22 cellular contexts compared by ENCODE assay signal in genomic region chr2:218162817-218163216, GRCh38. TPM values are rescaled to one million over a fixed set of nuclear protein-coding genes. Genes with fewer than 3 reads are reported as not detected.
DNase-seq lines count a peak whose midpoint lies in the region; TF ChIP-seq lines count a peak whose summit lies in the region.
"Had no signal": no experiment of that assay in that cellular context is flagged by ENCODE, and none has a peak within 500 bp of the region (broad histone marks: within the 10 kb centered on the region; RNA-seq: fewer than 3 reads in every experiment).

No MANE protein-coding gene starts in this region.

- DNase-seq in activated CD4-positive, alpha-beta T cell treated with anti-CD3 and anti-CD28 coated beads, Interleukin-2, amount 10 ng/mL, durations not matched to agents 7 days and 5 days, result no peak
- DNase-seq in activated CD4-positive, alpha-beta T cell treated with anti-CD3 and anti-CD28 coated beads, Interleukin-2, amount 50 U/mL, for 4 hours, result no peak
- DNase-seq in immature natural killer cell (no peak), endothelial cell (ENCODE audit: low spot score) (no peak)
- no peak for DNase-seq in stimulated activated CD4-positive, alpha-beta T cell treated with anti-CD3 and anti-CD28 coated beads, Interleukin-4, amount 100 ng/mL, for 4 hours
- DNase-seq: AML-193; Caco-2; CD4-positive, alpha-beta T cell; DMS153; DMS79; GDM1; HCEC 1CT had no signal

- peaks cover 39% of the 10 kb centered on the region for H3K27me3 Mint-ChIP-seq in activated CD4-positive, alpha-beta T cell treated with anti-CD3 and anti-CD28 coated beads, Interleukin-2, amount 10 ng/mL, durations not matched to agents 7 days and 5 days
- peaks cover 5% of the 10 kb centered on the region for H3K27me3 Mint-ChIP-seq in dendritic cell treated with granulocyte-macrophage colony-stimulating factor and Interleukin-4, amounts not matched to agents 40 ng/mL and 50 ng/mL, for 4 days
- H3K27me3 Mint-ChIP-seq in immature natural killer cell (ENCODE audit: low read depth in 3 of 3), result peaks cover 0 to 7% (median 0%) of the 10 kb centered on the region in 3 donors
- peaks cover 8% of the 10 kb centered on the region for H3K27me3 Mint-ChIP-seq in endothelial cell (ENCODE audit: unreplicated experiment)
- H3K27me3 Mint-ChIP-seq: CD4-positive, alpha-beta T cell had no signal

- H3K4me1 Mint-ChIP-seq in activated CD4-positive, alpha-beta T cell treated with anti-CD3 and anti-CD28 coated beads, Interleukin-2, amount 10 ng/mL, durations not matched to agents 7 days and 5 days, result peaks cover 21% of the 10 kb centered on the region
- peaks cover 73% of the 10 kb centered on the region for H3K4me1 Mint-ChIP-seq in dendritic cell treated with granulocyte-macrophage colony-stimulating factor and Interleukin-4, amounts not matched to agents 40 ng/mL and 50 ng/mL, for 4 days (ENCODE audit: low read depth)
- peaks cover 65 to 66% of the 10 kb centered on the region in 2 donors for H3K4me1 Mint-ChIP-seq in immature natural killer cell
- no peaks in the 10 kb centered on the region for H3K4me1 Mint-ChIP-seq in endothelial cell (ENCODE audit: unreplicated experiment)

- peaks cover 41% of the 10 kb centered on the region for H3K36me3 ChIP-seq in neutrophil

- POLR2A ChIA-PET in activated CD4-positive, alpha-beta T cell treated with anti-CD3 and anti-CD28 coated beads, Interleukin-2, amount 10 ng/mL, durations not matched to agents 7 days and 5 days (lab: Charles Lee), result no interaction called here

- H3K4me1 ChIP-seq in neutrophil (ENCODE audit: control insufficient read depth in 1 of 2, insufficient read depth in 1 of 2, low read depth in 1 of 2, low read length in 1 of 2), result peaks cover 82 to 90% of the 10 kb centered on the region in 2 experiments
- H3K4me1 ChIP-seq: A549, Caco-2 had no signal

- intact Hi-C loops in dendritic cell treated with granulocyte-macrophage colony-stimulating factor and Interleukin-4, amounts not matched to agents 40 ng/mL and 50 ng/mL, for 4 days (cut with micrococcal nuclease), result loop anchor here (10.0 kb wide), 1 partner anchor 78 kb away; no protein-coding TSS in a partner anchor

- CTCF ChIA-PET in activated CD4-positive, alpha-beta T cell treated with anti-CD3 and anti-CD28 coated beads, Interleukin-2, amount 10 ng/mL, durations not matched to agents 7 days and 5 days (lab: Charles Lee), result interaction anchor here (1.1 to 1.2 kb wide), 2 partner anchors 9 to 18 kb away, joined by 3 read pairs; no protein-coding TSS in a partner anchor

- H3K36me3 Mint-ChIP-seq in activated CD4-positive, alpha-beta T cell treated with anti-CD3 and anti-CD28 coated beads, Interleukin-2, amount 10 ng/mL, durations not matched to agents 7 days and 5 days (ENCODE audit: low read depth), result peaks cover 3% of the 10 kb centered on the region
- peaks cover 19% of the 10 kb centered on the region for H3K36me3 Mint-ChIP-seq in dendritic cell treated with granulocyte-macrophage colony-stimulating factor and Interleukin-4, amounts not matched to agents 40 ng/mL and 50 ng/mL, for 4 days (ENCODE audit: low read depth)
- H3K36me3 Mint-ChIP-seq in immature natural killer cell (peaks cover 30 to 36% (median 31%) of the 10 kb centered on the region in 3 donors), endothelial cell (ENCODE audit: low read depth, unreplicated experiment) (no peaks in the 10 kb centered on the region)

- H3K27me3 ChIP-seq in neutrophil, result no peaks in the 10 kb centered on the region

- no peak overlapping the region for H3K4me3 Mint-ChIP-seq in activated CD4-positive, alpha-beta T cell treated with anti-CD3 and anti-CD28 coated beads, Interleukin-2, amount 10 ng/mL, durations not matched to agents 7 days and 5 days
- H3K4me3 Mint-ChIP-seq in dendritic cell treated with granulocyte-macrophage colony-stimulating factor and Interleukin-4, amounts not matched to agents 40 ng/mL and 50 ng/mL, for 4 days, result no peak overlapping the region
- peak overlapping the region in 4 of 5 donors; percentile 22 to 96 (median 52) for H3K4me3 Mint-ChIP-seq in immature natural killer cell
- no peak overlapping the region for H3K4me3 Mint-ChIP-seq in endothelial cell (ENCODE audit: unreplicated experiment)
- H3K4me3 Mint-ChIP-seq: CD4-positive, alpha-beta T cell; GM23338 had no signal

- H3K27ac Mint-ChIP-seq in activated CD4-positive, alpha-beta T cell treated with anti-CD3 and anti-CD28 coated beads, Interleukin-2, amount 10 ng/mL, durations not matched to agents 7 days and 5 days, result peak overlapping the region; percentile 33
- peak overlapping the region; percentile 14 for H3K27ac Mint-ChIP-seq in dendritic cell treated with granulocyte-macrophage colony-stimulating factor and Interleukin-4, amounts not matched to agents 40 ng/mL and 50 ng/mL, for 4 days
- H3K27ac Mint-ChIP-seq in immature natural killer cell (peak overlapping the region; percentile 29 to 87 (median 83)), endothelial cell (ENCODE audit: unreplicated experiment) (no peak overlapping the region)
- H3K27ac Mint-ChIP-seq: CD4-positive, alpha-beta T cell; GM23338 had no signal

- peak overlapping the region; percentile 91 for H3K27ac ChIP-seq in neutrophil
- H3K27ac ChIP-seq: 22Rv1, A549, C4-2B, HL-60 had no signal

- no peak for TF ChIP-seq CTCF in neutrophil (IDR thresholded peaks at IDR 0.05)
- no peak for TF ChIP-seq CTCF in endothelial cell (IDR thresholded peaks at IDR 0.05; ENCODE audit: unreplicated experiment)

- H3K9me3 Mint-ChIP-seq in activated CD4-positive, alpha-beta T cell treated with anti-CD3 and anti-CD28 coated beads, Interleukin-2, amount 10 ng/mL, durations not matched to agents 7 days and 5 days, result no peaks in the 10 kb centered on the region
- no peaks in the 10 kb centered on the region for H3K9me3 Mint-ChIP-seq in dendritic cell treated with granulocyte-macrophage colony-stimulating factor and Interleukin-4, amounts not matched to agents 40 ng/mL and 50 ng/mL, for 4 days
- H3K9me3 Mint-ChIP-seq in immature natural killer cell (no peaks in the 10 kb centered on the region), endothelial cell (ENCODE audit: unreplicated experiment) (no peaks in the 10 kb centered on the region)
- H3K9me3 Mint-ChIP-seq: CD4-positive, alpha-beta T cell; GM23338 had no signal

- H3K4me3 ChIP-seq in neutrophil (ENCODE audit: low read depth in 1 of 2, low read length in 1 of 2), result peak overlapping the region; percentile 98
- H3K4me3 ChIP-seq: A549, GM23338 had no signal

- peaks cover 6% of the 10 kb centered on the region for H3K9me3 ChIP-seq in neutrophil
- H3K9me3 ChIP-seq: A549, Caco-2 had no signal

RNA-seq across cellular contexts. Expression of gene CXCR1, which starts 3.9 kb away (rescaled TPM):
- total RNA-seq in activated CD4-positive, alpha-beta T cell treated with anti-CD3 and anti-CD28 coated beads, Interleukin-2, amount 10 ng/mL, durations not matched to agents 7 days and 5 days, result 1 to 10 TPM in 1 of 2 experiments, under 1 TPM in 1; 0.99 to 1.1 TPM
- polyA plus RNA-seq in immature natural killer cell, result 10 to 100 TPM; 13.0 to 64.7 (median 30.5) TPM
- total RNA-seq in endothelial cell (ENCODE audit: unreplicated experiment), result not detected
- total RNA-seq: Caco-2, Daoy, GM23338, HT1080 had no signal
- polyA plus RNA-seq: A549, BJ, GM23338 had no signal

RNA-seq across cellular contexts. Expression of gene CXCR2, which starts 37.0 kb away (rescaled TPM):
- under 1 TPM; 0.20 to 0.37 TPM for total RNA-seq in activated CD4-positive, alpha-beta T cell treated with anti-CD3 and anti-CD28 coated beads, Interleukin-2, amount 10 ng/mL, durations not matched to agents 7 days and 5 days
- 100 to 1,000 TPM in 1 of 3 donors, 10 to 100 TPM in 2; 34.2 to 117 (median 75.7) TPM for polyA plus RNA-seq in immature natural killer cell
- 0.49 TPM for total RNA-seq in endothelial cell (ENCODE audit: unreplicated experiment)
- total RNA-seq: Caco-2; CD4-positive, alpha-beta T cell; Daoy had no signal
- polyA plus RNA-seq: BJ had no signal

RNA-seq across cellular contexts. Expression of gene ARPC2, which starts 54.2 kb away (rescaled TPM):
- 100 to 1,000 TPM; 708 to 729 TPM for total RNA-seq in activated CD4-positive, alpha-beta T cell treated with anti-CD3 and anti-CD28 coated beads, Interleukin-2, amount 10 ng/mL, durations not matched to agents 7 days and 5 days
- polyA plus RNA-seq in immature natural killer cell, result 1,000 to 10,000 TPM; 1,394 to 2,060 (median 1,454) TPM
- total RNA-seq in endothelial cell (ENCODE audit: unreplicated experiment), result 468 TPM

Comparison
In these comparisons a context has a peak if more than half of its experiments do, and no peak if none do; other contexts are left out.
1. H3K4me3 Mint-ChIP-seq: peak in immature natural killer cell (4 of 5); none in activated CD4-positive, alpha-beta T cell treated with anti-CD3 and anti-CD28 coated beads, Interleukin-2, amount 10 ng/mL, durations not matched to agents 7 days and 5 days (single experiment), dendritic cell treated with granulocyte-macrophage colony-stimulating factor and Interleukin-4, amounts not matched to agents 40 ng/mL and 50 ng/mL, for 4 days (single experiment) and endothelial cell (single experiment).